Comparison of ENCODE assay signal across 9 cellular contexts in the genomic region with DNA sequence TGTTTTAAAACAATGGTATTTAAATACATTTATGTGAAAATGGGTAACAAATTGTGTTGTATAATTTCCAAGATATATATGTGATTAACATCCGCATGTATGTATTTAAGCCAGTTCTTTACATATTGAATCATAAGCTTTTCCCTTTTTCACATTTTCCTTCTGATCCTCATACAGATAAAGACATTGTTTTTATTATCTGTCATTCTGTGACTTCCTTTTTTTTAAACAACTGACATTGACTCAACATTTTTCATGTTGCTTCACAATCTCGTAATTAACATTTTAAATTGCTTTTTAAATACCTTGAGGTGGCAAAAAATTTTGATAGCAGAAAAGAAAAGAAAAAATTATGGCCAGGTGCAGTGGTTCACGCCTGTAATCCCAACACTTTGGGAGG. TPM values are rescaled to one million over a fixed set of nuclear protein-coding genes. Genes with fewer than 3 reads are reported as not detected.
DNase-seq lines count a peak whose midpoint lies in the region; ATAC-seq and TF ChIP-seq lines count a peak whose summit lies in the region.
"Had no signal": no experiment of that assay in that cellular context is flagged by ENCODE, and none has a peak within 500 bp of the region (broad histone marks: within the 10 kb centered on the region; RNA-seq: fewer than 3 reads in every experiment).

No MANE protein-coding gene starts in this region.

- DNase-seq in CD8-positive, alpha-beta memory T cell = no peak
- DNase-seq in NOMO-1 (lab: John Stamatoyannopoulos, UW; ENCODE audit: unreplicated experiment in 2 of 2) (peak; percentile 11 to 81), neural crest cell (ENCODE audit: low read depth, low spot score) (no peak), NCI-H82 (lab: John Stamatoyannopoulos, UW) (no peak), HUDEP-2 (lab: John Stamatoyannopoulos, UW; ENCODE audit: unreplicated experiment in 76 of 76) (no peak), iPS-NIHi7 (ENCODE audit: extremely low spot score) (no peak)

- H3K36me3 Mint-ChIP-seq in CD8-positive, alpha-beta memory T cell = peaks cover 0 to 27% (median 12%) of the 10 kb centered on the region in 3 donors
- peaks cover 45% of the 10 kb centered on the region for H3K36me3 Mint-ChIP-seq in dendritic cell treated with granulocyte-macrophage colony-stimulating factor and Interleukin-4, amounts not matched to agents 40 ng/mL and 50 ng/mL, for 4 days (ENCODE audit: low read depth)
- no peaks in the 10 kb centered on the region for H3K36me3 Mint-ChIP-seq in neural crest cell (ENCODE audit: low read depth)

- H3K4me1 ChIP-seq in CD8-positive, alpha-beta memory T cell (ENCODE audit: insufficient read depth, low read length) = peaks cover 33% of the 10 kb centered on the region

- peak overlapping the region in 7 of 8 donors; percentile 81 to 99 (median 92) for H3K27ac Mint-ChIP-seq in CD8-positive, alpha-beta memory T cell
- H3K27ac Mint-ChIP-seq in dendritic cell treated with granulocyte-macrophage colony-stimulating factor and Interleukin-4, amounts not matched to agents 40 ng/mL and 50 ng/mL, for 4 days = peak overlapping the region; percentile 100
- H3K27ac Mint-ChIP-seq in neural crest cell (ENCODE audit: unreplicated experiment) = no peak overlapping the region

- CTCF ChIA-PET in CD8-positive, alpha-beta memory T cell (lab: Charles Lee) = no interaction called here

- no peak for ATAC-seq in HG03139 (IDR thresholded peaks at IDR 0.05; ENCODE audit: unreplicated experiment)

- H3K4me1 Mint-ChIP-seq in CD8-positive, alpha-beta memory T cell = peaks cover 41 to 52% (median 47%) of the 10 kb centered on the region in 3 donors
- peaks cover 32% of the 10 kb centered on the region for H3K4me1 Mint-ChIP-seq in dendritic cell treated with granulocyte-macrophage colony-stimulating factor and Interleukin-4, amounts not matched to agents 40 ng/mL and 50 ng/mL, for 4 days (ENCODE audit: low read depth)
- peaks cover 17% of the 10 kb centered on the region for H3K4me1 Mint-ChIP-seq in neural crest cell

- no peaks in the 10 kb centered on the region for H3K9me3 Mint-ChIP-seq in CD8-positive, alpha-beta memory T cell
- H3K9me3 Mint-ChIP-seq in dendritic cell treated with granulocyte-macrophage colony-stimulating factor and Interleukin-4, amounts not matched to agents 40 ng/mL and 50 ng/mL, for 4 days = no peaks in the 10 kb centered on the region
- H3K9me3 Mint-ChIP-seq in neural crest cell = peaks cover 3% of the 10 kb centered on the region

- peak overlapping the region; percentile 87 for H3K27ac ChIP-seq in CD8-positive, alpha-beta memory T cell (ENCODE audit: low read depth, low read length)

- H3K4me3 ChIP-seq in CD8-positive, alpha-beta memory T cell (ENCODE audit: low read length) = no peak overlapping the region

- intact Hi-C loops in dendritic cell treated with granulocyte-macrophage colony-stimulating factor and Interleukin-4, amounts not matched to agents 40 ng/mL and 50 ng/mL, for 4 days (cut with micrococcal nuclease) = loop anchor here (2.0 kb wide), 2 partner anchors 55 to 191 kb away; a partner anchor contains a TSS

- H3K36me3 ChIP-seq in CD8-positive, alpha-beta memory T cell (ENCODE audit: insufficient read depth, low read length) = peaks cover 7% of the 10 kb centered on the region

- POLR2A ChIA-PET in CD8-positive, alpha-beta memory T cell (lab: Charles Lee) = interaction anchor here (2.8 kb wide), 1 partner anchor 55 kb away, joined by 15 read pairs; a partner anchor contains a TSS

- no peaks in the 10 kb centered on the region for H3K9me3 ChIP-seq in CD8-positive, alpha-beta memory T cell (ENCODE audit: low read length)

- H3K27me3 ChIP-seq in CD8-positive, alpha-beta memory T cell (ENCODE audit: insufficient read depth, low read length, poor library complexity, severe bottlenecking) = no peaks in the 10 kb centered on the region

- H3K4me3 Mint-ChIP-seq in CD8-positive, alpha-beta memory T cell = peak overlapping the region; percentile 36 to 99 (median 53)
- H3K4me3 Mint-ChIP-seq in dendritic cell treated with granulocyte-macrophage colony-stimulating factor and Interleukin-4, amounts not matched to agents 40 ng/mL and 50 ng/mL, for 4 days = no peak overlapping the region
- H3K4me3 Mint-ChIP-seq in neural crest cell = peak overlapping the region; percentile 14

- H3K27me3 Mint-ChIP-seq in CD8-positive, alpha-beta memory T cell = peaks cover 0 to 3% of the 10 kb centered on the region in 2 donors
- no peaks in the 10 kb centered on the region for H3K27me3 Mint-ChIP-seq in dendritic cell treated with granulocyte-macrophage colony-stimulating factor and Interleukin-4, amounts not matched to agents 40 ng/mL and 50 ng/mL, for 4 days
- no peaks in the 10 kb centered on the region for H3K27me3 Mint-ChIP-seq in neural crest cell (ENCODE audit: low read depth)

- TF ChIP-seq CTCF in neural crest cell (conservative IDR thresholded peaks at IDR 0.05) = no peak

RNA-seq across cellular contexts. Expression of a gene that starts 1.4 kb away (rescaled TPM):
- 10 to 100 TPM; 43.2 to 43.3 TPM for total RNA-seq in CD8-positive, alpha-beta memory T cell
- 54.8 TPM for polyA plus RNA-seq in CD8-positive, alpha-beta memory T cell
- total RNA-seq in neural crest cell = 31.5 and 32.2 TPM in 2 replicates

RNA-seq across cellular contexts. Expression of a gene that starts 35.2 kb away (rescaled TPM):
- under 1 TPM in 1 of 2 experiments, not detected in 1; 0.09 TPM for total RNA-seq in CD8-positive, alpha-beta memory T cell
- polyA plus RNA-seq in CD8-positive, alpha-beta memory T cell = not detected
- total RNA-seq in neural crest cell = not detected in 2 replicates
- total RNA-seq: NCI-H460 had no signal

RNA-seq across cellular contexts. Expression of a gene that starts 55.8 kb away (rescaled TPM):
- total RNA-seq in CD8-positive, alpha-beta memory T cell = 10 to 100 TPM; 74.8 to 78.1 TPM
- polyA plus RNA-seq in CD8-positive, alpha-beta memory T cell = 32.3 TPM
- 55.2 and 58.5 TPM in 2 replicates for total RNA-seq in neural crest cell

Comparison
In these comparisons a context has a peak if more than half of its experiments do, and no peak if none do; other contexts are left out.
1. DNase-seq: peak in NOMO-1 (2 of 2); none in CD8-positive, alpha-beta memory T cell (0 of 5), neural crest cell (single experiment), NCI-H82 (single experiment), HUDEP-2 (0 of 76) and iPS-NIHi7 (single experiment).